Comparison of ENCODE assay signal across 12 cellular contexts in genomic region chr4:153499005-153499404, GRCh38. TPM values are rescaled to one million over a fixed set of nuclear protein-coding genes. Genes with fewer than 3 reads are reported as not detected.
DNase-seq lines count a peak whose midpoint lies in the region; ATAC-seq and TF ChIP-seq lines count a peak whose summit lies in the region.
"Had no signal": no experiment of that assay in that cellular context is flagged by ENCODE, and none has a peak within 500 bp of the region (broad histone marks: within the 10 kb centered on the region; RNA-seq: fewer than 3 reads in every experiment).

No MANE protein-coding gene starts in this region.

- POLR2A ChIA-PET in activated CD4-positive, alpha-beta T cell treated with anti-CD3 and anti-CD28 coated beads for 36 hours (lab: Charles Lee) = interaction anchor here (0.6 to 2.8 kb wide), 6 partner anchors 11 to 32 kb away, joined by 3 to 12 read pairs (median 4); partner anchors contain the start of gene TMEM131L

- no peaks in the 10 kb centered on the region for H3K27me3 ChIP-seq in hepatocyte
- H3K27me3 ChIP-seq in stomach = no peaks in the 10 kb centered on the region
- H3K27me3 ChIP-seq: adrenal gland, upper lobe of left lung had no signal

- H3K36me3 ChIP-seq in hepatocyte (replicated peaks; ENCODE audit: insufficient read depth, low read depth) (no peaks in the 10 kb centered on the region), stomach (no peaks in the 10 kb centered on the region)
- H3K36me3 ChIP-seq: adrenal gland, upper lobe of left lung had no signal

- H3K9me3 ChIP-seq in hepatocyte (ENCODE audit: low read depth) (no peaks in the 10 kb centered on the region), stomach (no peaks in the 10 kb centered on the region)
- H3K9me3 ChIP-seq: A549, adrenal gland, upper lobe of left lung had no signal

- H3K9me3 Mint-ChIP-seq in activated CD4-positive, alpha-beta T cell treated with anti-CD3 and anti-CD28 coated beads for 36 hours (ENCODE audit: low read depth) = no peaks in the 10 kb centered on the region
- H3K9me3 Mint-ChIP-seq in activated naive CD8-positive, alpha-beta T cell treated with anti-CD3 and anti-CD28 coated beads, Interleukin-2, amount 50 U/mL, for 24 hours = no peaks in the 10 kb centered on the region

- WGBS in hepatocyte (ENCODE audit: low lambda C conversion rate, missing lambda C conversion rate) = 87% methylated on average over 11 of the region's 11 CpGs
- WGBS in stomach, 5 donors = 53 to 88% (median 82%) methylated on average over 11 of the region's 11 CpGs

- H3K36me3 Mint-ChIP-seq in activated CD4-positive, alpha-beta T cell treated with anti-CD3 and anti-CD28 coated beads for 36 hours (ENCODE audit: low read depth) = peaks cover 32% of the 10 kb centered on the region
- H3K36me3 Mint-ChIP-seq in activated naive CD8-positive, alpha-beta T cell treated with anti-CD3 and anti-CD28 coated beads, Interleukin-2, amount 50 U/mL, for 24 hours (ENCODE audit: low read depth) = peaks cover 27% of the 10 kb centered on the region

- peak overlapping the region; percentile 99 for H3K27ac Mint-ChIP-seq in activated CD4-positive, alpha-beta T cell treated with anti-CD3 and anti-CD28 coated beads for 36 hours
- peak overlapping the region; percentile 94 for H3K27ac Mint-ChIP-seq in activated naive CD8-positive, alpha-beta T cell treated with anti-CD3 and anti-CD28 coated beads, Interleukin-2, amount 50 U/mL, for 24 hours

- H3K9me2 ChIP-seq in hepatocyte (replicated peaks; ENCODE audit: insufficient read depth) = no peaks in the 10 kb centered on the region

- H4K20me1 ChIP-seq in hepatocyte (ENCODE audit: insufficient read depth, poor library complexity, severe bottlenecking) = no peaks in the 10 kb centered on the region

- peak overlapping the region; percentile 75 for H3K4me3 Mint-ChIP-seq in activated CD4-positive, alpha-beta T cell treated with anti-CD3 and anti-CD28 coated beads for 36 hours
- H3K4me3 Mint-ChIP-seq in activated naive CD8-positive, alpha-beta T cell treated with anti-CD3 and anti-CD28 coated beads, Interleukin-2, amount 50 U/mL, for 24 hours = peak overlapping the region; percentile 76

- H3K4me3 ChIP-seq in hepatocyte (no peak overlapping the region), stomach (no peak overlapping the region)
- H3K4me3 ChIP-seq: A549, adrenal gland, upper lobe of left lung had no signal

- ATAC-seq in activated CD4-positive, alpha-beta T cell treated with anti-CD3 and anti-CD28 coated beads for 36 hours = no peak
- ATAC-seq in activated naive CD8-positive, alpha-beta T cell treated with anti-CD3 and anti-CD28 coated beads, Interleukin-2, amount 50 U/mL, for 24 hours = no peak
- ATAC-seq: A549 had no signal

- TF ChIP-seq POLR2A in stomach (IDR thresholded peaks at IDR 0.05) = no peak

- H3K79me2 ChIP-seq in hepatocyte = peaks cover 14% of the 10 kb centered on the region

- intact Hi-C loops in activated CD4-positive, alpha-beta T cell treated with anti-CD3 and anti-CD28 coated beads for 36 hours (cut with DNase I, micrococcal nuclease) = loop anchor here in 1 of 2 experiments (2.0 kb wide), 1 partner anchor 14 kb away; no protein-coding TSS in a partner anchor
- intact Hi-C loops in stomach (cut with DNase I; ENCODE audit: low total_unique reads) = no loop called here

- CTCF ChIA-PET in activated CD4-positive, alpha-beta T cell treated with anti-CD3 and anti-CD28 coated beads for 36 hours (lab: Charles Lee) = interaction anchor here (0.9 to 3.6 kb wide), 11 partner anchors 10 to 96 kb away, joined by 3 to 16 read pairs (median 5); no protein-coding TSS in a partner anchor

- H3K4me1 ChIP-seq in hepatocyte (ENCODE audit: insufficient read depth) (peaks cover 22% of the 10 kb centered on the region), stomach (peaks cover 3 to 79% (median 37%) of the 10 kb centered on the region in 4 donors)
- H3K4me1 ChIP-seq: adrenal gland had no signal

- H3K27me3 Mint-ChIP-seq in activated CD4-positive, alpha-beta T cell treated with anti-CD3 and anti-CD28 coated beads for 36 hours = no peaks in the 10 kb centered on the region
- H3K27me3 Mint-ChIP-seq in activated naive CD8-positive, alpha-beta T cell treated with anti-CD3 and anti-CD28 coated beads, Interleukin-2, amount 50 U/mL, for 24 hours = no peaks in the 10 kb centered on the region

- peak; percentile 42 for DNase-seq in activated CD4-positive, alpha-beta T cell treated with anti-CD3 and anti-CD28 coated beads for 36 hours
- no peak for DNase-seq in activated CD4-positive, alpha-beta T cell treated with anti-CD3 and anti-CD28 coated beads, Interleukin-2, amount 50 U/mL, for 4 hours
- no peak for DNase-seq in activated naive CD8-positive, alpha-beta T cell treated with anti-CD3 and anti-CD28 coated beads, Interleukin-2, amount 50 U/mL, for 24 hours
- DNase-seq in hepatocyte (ENCODE audit: low spot score) (no peak), stomach (no peak), DMS114 treated with DMSO at 0.1 percent for 48 hours (lab: John Stamatoyannopoulos, UW; ENCODE audit: unreplicated experiment) (no peak), islet precursor cell (no peak), NCI-H748 (lab: John Stamatoyannopoulos, UW; ENCODE audit: unreplicated experiment) (no peak)
- DNase-seq: adrenal gland, NCI-H1930, upper lobe of left lung had no signal

- H3K4me2 ChIP-seq in hepatocyte = peak overlapping the region; percentile 56
- H3K4me2 ChIP-seq: A549 had no signal

- no peak overlapping the region for H2AFZ ChIP-seq in hepatocyte

- no peak for TF ChIP-seq EP300 in stomach (IDR thresholded peaks at IDR 0.05)

- H3K27ac ChIP-seq in hepatocyte = peak overlapping the region; percentile 74
- peak overlapping the region in 4 of 5 donors; percentile 57 to 75 (median 66) for H3K27ac ChIP-seq in stomach
- H3K27ac ChIP-seq: A549, adrenal gland had no signal

- TF ChIP-seq CTCF in hepatocyte (IDR thresholded peaks at IDR 0.05; ENCODE audit: poor library complexity) = no peak
- TF ChIP-seq CTCF in stomach (IDR thresholded peaks at IDR 0.05) = no peak

- H3K4me1 Mint-ChIP-seq in activated CD4-positive, alpha-beta T cell treated with anti-CD3 and anti-CD28 coated beads for 36 hours = peaks cover 94% of the 10 kb centered on the region
- H3K4me1 Mint-ChIP-seq in activated naive CD8-positive, alpha-beta T cell treated with anti-CD3 and anti-CD28 coated beads, Interleukin-2, amount 50 U/mL, for 24 hours = peaks cover 97% of the 10 kb centered on the region

RNA-seq across cellular contexts. Expression of gene TMEM131L, which starts 32.8 kb away (rescaled TPM):
- 10 to 100 TPM; 45.8 to 45.9 TPM for total RNA-seq in activated CD4-positive, alpha-beta T cell treated with anti-CD3 and anti-CD28 coated beads for 36 hours
- total RNA-seq in hepatocyte (8.1 and 10.5 TPM in 2 replicates), stomach (10 to 100 TPM; 12.9 to 40.0 (median 19.1) TPM)
- polyA plus RNA-seq in hepatocyte (5.8 and 6.3 TPM in 2 replicates), stomach (1 to 10 TPM; 2.4 to 4.4 (median 2.7) TPM)
